ENCODE assay signal across 2 cellular contexts in the genomic region with DNA sequence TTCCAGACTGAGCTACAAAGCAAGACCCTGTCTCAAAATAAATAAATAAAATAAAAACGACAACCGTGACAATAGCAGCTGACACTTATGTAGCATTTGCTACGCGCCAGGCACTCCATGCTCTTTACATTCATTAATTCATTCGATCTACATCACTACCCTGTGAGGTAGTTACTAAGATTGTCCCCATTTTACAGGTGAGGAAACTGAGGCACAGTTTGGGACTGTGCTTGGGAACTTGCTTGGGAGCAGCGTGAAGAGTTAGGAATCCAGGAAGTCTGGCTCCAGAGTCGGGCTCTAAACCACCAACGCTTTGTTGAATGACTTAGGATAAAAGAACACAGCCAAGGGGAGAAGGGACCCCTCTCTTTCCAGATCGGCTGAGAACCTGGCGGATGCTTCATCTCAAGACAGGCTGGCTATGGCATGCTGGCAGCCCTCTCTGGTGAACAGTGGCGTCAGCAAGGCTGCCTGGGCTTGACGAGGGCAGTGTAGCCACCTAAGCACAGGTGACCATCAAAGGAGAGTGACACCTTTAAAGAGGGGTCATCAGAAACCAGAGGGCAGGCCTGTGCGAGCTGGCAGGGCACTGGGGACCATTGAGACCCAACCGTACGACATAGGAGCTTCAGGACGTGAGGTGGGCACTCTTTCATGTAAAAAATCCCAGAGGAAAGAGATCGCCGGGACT.
TF ChIP-seq lines count a peak whose summit lies in the region.

No MANE protein-coding gene starts in this region.

TF ChIP-seq in GM12891, 5 proteins besides CTCF, POLR2A, EP300 and RAD21:
- TF ChIP-seq PAX5 (IDR thresholded peaks at IDR 0.05; ENCODE audit: insufficient read depth, low read length, severe bottlenecking) (no peak), SPI1 (IDR thresholded peaks at IDR 0.05; ENCODE audit: low read depth, low read length) (no peak), POLR2AphosphoS5 (IDR thresholded peaks at IDR 0.05; ENCODE audit: low read depth, low read length) (no peak)

TF ChIP-seq in endothelial cell of umbilical vein, 7 proteins besides CTCF, POLR2A, EP300 and RAD21:
- no peak for TF ChIP-seq EZH2 (IDR thresholded peaks at IDR 0.05; ENCODE audit: borderline replicate concordance, low read depth, low read length, severe bottlenecking)
- TF ChIP-seq FOS (IDR thresholded peaks at IDR 0.05; ENCODE audit: borderline replicate concordance, insufficient read depth, low read length), result no peak
- TF ChIP-seq, protein P1, sequence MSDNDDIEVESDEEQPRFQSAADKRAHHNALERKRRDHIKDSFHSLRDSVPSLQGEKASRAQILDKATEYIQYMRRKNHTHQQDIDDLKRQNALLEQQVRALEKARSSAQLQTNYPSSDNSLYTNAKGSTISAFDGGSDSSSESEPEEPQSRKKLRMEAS (IDR thresholded peaks at IDR 0.05; ENCODE audit: insufficient read depth, insufficient read length), result no peak
- TF ChIP-seq MYC (IDR thresholded peaks at IDR 0.05; ENCODE audit: low read depth, low read length), result no peak
- no peak for TF ChIP-seq JUN (IDR thresholded peaks at IDR 0.05; ENCODE audit: borderline replicate concordance, insufficient read depth, insufficient read length, low read depth)
- no peak for TF ChIP-seq POLR2AphosphoS5 (IDR thresholded peaks at IDR 0.05; ENCODE audit: insufficient read depth, low read depth, low read length)
- no peak for TF ChIP-seq GATA2 (IDR thresholded peaks at IDR 0.05; ENCODE audit: insufficient read depth, insufficient read length, low read depth, low read length)
